In the genomic region with DNA sequence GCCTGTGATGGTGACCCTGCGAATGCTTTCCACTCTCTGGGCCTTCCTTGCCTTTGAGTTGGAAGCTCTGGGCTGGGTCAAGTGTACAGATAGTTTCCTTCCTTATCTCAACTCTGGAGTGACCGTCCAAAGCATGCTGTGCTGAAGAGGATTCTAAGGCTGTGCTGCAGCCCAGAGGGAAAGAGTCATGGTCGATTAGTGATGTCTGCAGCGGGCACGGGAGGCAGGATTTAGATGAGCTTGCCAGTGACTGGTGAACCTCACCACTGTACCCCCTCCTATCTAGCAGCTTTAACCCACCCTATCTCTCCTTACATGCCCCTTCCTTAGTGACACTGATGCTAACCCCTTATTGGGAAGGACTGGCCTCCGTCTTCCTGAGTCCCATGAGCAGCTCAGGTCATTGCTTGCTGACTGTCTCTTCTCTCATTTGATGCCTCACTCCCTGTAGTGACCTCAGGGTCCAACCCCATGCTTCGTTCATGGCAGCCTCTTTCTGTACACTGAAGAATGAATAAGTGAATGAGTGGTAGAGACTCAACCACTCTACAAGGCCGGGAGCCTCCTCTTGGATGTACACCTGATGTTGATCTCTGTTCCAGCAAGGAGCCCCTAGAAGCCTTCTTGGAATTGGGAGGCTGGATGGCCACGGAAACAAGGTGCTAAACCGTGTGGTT, we compare ENCODE assay signal across 1 cellular context.
TF ChIP-seq lines count a peak whose summit lies in the region.

No MANE protein-coding gene starts in this region.

TF ChIP-seq in HepG2, 621 proteins besides CTCF, POLR2A, EP300 and RAD21:
- TF ChIP-seq ZBTB38 (CRISPR knock-in tag; IDR thresholded peaks at IDR 0.05), result 0 out of 2 replicates have a peak, but pooled peaks have one; percentile 21
- no peak for TF ChIP-seq ZNF737 (CRISPR knock-in tag; IDR thresholded peaks at IDR 0.05; ENCODE audit: borderline replicate concordance)
- TF ChIP-seq ARNT (IDR thresholded peaks at IDR 0.05), result no peak
- no peak for TF ChIP-seq SETDB1 (CRISPR knock-in tag; IDR thresholded peaks at IDR 0.05; ENCODE audit: borderline replicate concordance)
- 0 out of 2 replicates have a peak, but pooled peaks have one; percentile 52 for TF ChIP-seq AKAP8 (CRISPR knock-in tag; IDR thresholded peaks at IDR 0.05)
- no peak for TF ChIP-seq ZSCAN12 (CRISPR knock-in tag; IDR thresholded peaks at IDR 0.05)
TF ChIP-seq in HepG2: peak in this region for 2.
